2 cellular contexts compared by ENCODE assay signal in genomic region chr1:11354893-11355593, GRCh38.
TF ChIP-seq lines count a peak whose summit lies in the region.

No MANE protein-coding gene starts in this region.

TF ChIP-seq in K562, 482 proteins besides CTCF, POLR2A, EP300 and RAD21 (continued from another document):
- no peak for TF ChIP-seq E2F8 (IDR thresholded peaks at IDR 0.05; ENCODE audit: low read depth, partially characterized antibody)
- no peak for TF ChIP-seq ZNF79 (CRISPR knock-in tag; IDR thresholded peaks at IDR 0.05; ENCODE audit: low read depth)
- no peak for TF ChIP-seq CREB3 (tag; conservative IDR thresholded peaks at IDR 0.05; ENCODE audit: low read depth)
- no peak for TF ChIP-seq ZNF124 (CRISPR knock-in tag; IDR thresholded peaks at IDR 0.05)

TF ChIP-seq in SK-N-SH, 30 proteins besides CTCF, POLR2A, EP300 and RAD21:
- TF ChIP-seq REST (IDR thresholded peaks at IDR 0.05; ENCODE audit: low read depth, low read length) (no peak), USF1 (IDR thresholded peaks at IDR 0.05; ENCODE audit: borderline replicate concordance, low read depth) (no peak), MEF2A (IDR thresholded peaks at IDR 0.05; ENCODE audit: borderline replicate concordance, low read depth) (no peak), PBX3 (IDR thresholded peaks at IDR 0.05) (no peak), ZBTB33 (IDR thresholded peaks at IDR 0.05; ENCODE audit: borderline replicate concordance, low read depth) (no peak), RFX5 (IDR thresholded peaks at IDR 0.05; ENCODE audit: low read length) (no peak), TCF12 (IDR thresholded peaks at IDR 0.05) (no peak), IRF3 (IDR thresholded peaks at IDR 0.05; ENCODE audit: low read depth, low read length) (no peak), JUND (IDR thresholded peaks at IDR 0.05) (no peak), MXI1 (IDR thresholded peaks at IDR 0.05; ENCODE audit: low read depth, low read length) (no peak), ELF1 (IDR thresholded peaks at IDR 0.05) (no peak), TAF1 (IDR thresholded peaks at IDR 0.05; ENCODE audit: borderline replicate concordance, low read depth, low read length) (no peak), POLR2AphosphoS5 (IDR thresholded peaks at IDR 0.05; ENCODE audit: low read depth, low read length) (no peak), TEAD4 (IDR thresholded peaks at IDR 0.05; ENCODE audit: borderline replicate concordance, insufficient read depth) (no peak), RCOR1 (IDR thresholded peaks at IDR 0.05; ENCODE audit: low read length) (no peak)
